1 cellular context compared by ENCODE assay signal in genomic region chr1:228101994-228102790, GRCh38.
TF ChIP-seq lines count a peak whose summit lies in the region.

No MANE protein-coding gene starts in this region.

TF ChIP-seq in HepG2, 621 proteins besides CTCF, POLR2A, EP300 and RAD21 (continues in another document):
- TF ChIP-seq MXI1 (IDR thresholded peaks at IDR 0.05; ENCODE audit: borderline replicate concordance, low read depth, low read length) (0 out of 3 replicates have a peak, but pooled peaks have one; percentile 11), AGO2 (optimal IDR thresholded peaks at IDR 0.05; ENCODE audit: low read depth, low read length) (peak; percentile 72), XRCC5 (optimal IDR thresholded peaks at IDR 0.05; ENCODE audit: low read length) (peak; percentile 20), KMT2A (CRISPR knock-in tag; IDR thresholded peaks at IDR 0.05) (0 out of 2 replicates have a peak, but pooled peaks have one; percentile 30), USF2 (IDR thresholded peaks at IDR 0.05; ENCODE audit: low read depth, low read length) (no peak), USF2 (CRISPR knock-in tag; IDR thresholded peaks at IDR 0.05; ENCODE audit: borderline replicate concordance) (no peak), SP5 (CRISPR knock-in tag; IDR thresholded peaks at IDR 0.05; ENCODE audit: borderline replicate concordance, low read depth) (0 out of 2 replicates have a peak, but pooled peaks have one; percentile 12), ZNF333 (CRISPR knock-in tag; IDR thresholded peaks at IDR 0.05; ENCODE audit: borderline replicate concordance) (0 out of 2 replicates have a peak, but pooled peaks have one; percentile 27), ZNF496 (CRISPR knock-in tag; IDR thresholded peaks at IDR 0.05; ENCODE audit: insufficient replicate concordance) (no peak), CBX5 (CRISPR knock-in tag; IDR thresholded peaks at IDR 0.05; ENCODE audit: borderline replicate concordance) (0 out of 2 replicates have a peak, but pooled peaks have one; percentile 18), NPAS2 (CRISPR knock-in tag; IDR thresholded peaks at IDR 0.05; ENCODE audit: borderline replicate concordance) (no peak), KDM3A (CRISPR knock-in tag; IDR thresholded peaks at IDR 0.05; ENCODE audit: low read depth) (0 out of 2 replicates have a peak, but pooled peaks have one; percentile 10), ATM (IDR thresholded peaks at IDR 0.05; ENCODE audit: borderline replicate concordance) (no peak), ZBTB7B (CRISPR knock-in tag; IDR thresholded peaks at IDR 0.05) (0 out of 2 replicates have a peak, but pooled peaks have one; percentile 36), MYC (CRISPR knock-in tag; IDR thresholded peaks at IDR 0.05; ENCODE audit: borderline replicate concordance) (peak; percentile 40; the same call in 1 of the 2 replicates), HES4 (CRISPR knock-in tag; IDR thresholded peaks at IDR 0.05; ENCODE audit: borderline replicate concordance) (no peak), TSC22D2 (CRISPR knock-in tag; IDR thresholded peaks at IDR 0.05; ENCODE audit: borderline replicate concordance) (no peak), SPEN (CRISPR knock-in tag; IDR thresholded peaks at IDR 0.05; ENCODE audit: low read depth) (no peak), KLF16 (CRISPR knock-in tag; IDR thresholded peaks at IDR 0.05) (0 out of 4 replicates have a peak, but pooled peaks of 1 of the 2 experiments have one; percentile 8), GABPB1 (CRISPR knock-in tag; IDR thresholded peaks at IDR 0.05) (peak; percentile 25; the same call in 1 of the 2 replicates), SALL1 (CRISPR knock-in tag; IDR thresholded peaks at IDR 0.05) (peak; percentile 63; the same call in 1 of the 2 replicates), NFKB2 (CRISPR knock-in tag; IDR thresholded peaks at IDR 0.05; ENCODE audit: borderline replicate concordance) (peak; percentile 18; the same call in 1 of the 2 replicates), U2AF2 (IDR thresholded peaks at IDR 0.05; ENCODE audit: low read depth, low read length) (no peak), ZNF281 (CRISPR knock-in tag; IDR thresholded peaks at IDR 0.05; ENCODE audit: borderline replicate concordance) (0 out of 2 replicates have a peak, but pooled peaks have one; percentile 15), KDM2A (CRISPR knock-in tag; IDR thresholded peaks at IDR 0.05; ENCODE audit: borderline replicate concordance, low read depth) (peak; percentile 43; the same call in 1 of the 2 replicates), PCBP1 (IDR thresholded peaks at IDR 0.05; ENCODE audit: borderline replicate concordance, low read depth, low read length) (0 out of 2 replicates have a peak, but pooled peaks have one; percentile 70), FOXJ3 (CRISPR knock-in tag; IDR thresholded peaks at IDR 0.05; ENCODE audit: borderline replicate concordance) (no peak), PHF8 (CRISPR knock-in tag; IDR thresholded peaks at IDR 0.05) (no peak), HNRNPL (IDR thresholded peaks at IDR 0.05; ENCODE audit: low read depth, low read length) (0 out of 2 replicates have a peak, but pooled peaks have one; percentile 15), ISL2 (CRISPR knock-in tag; IDR thresholded peaks at IDR 0.05) (0 out of 2 replicates have a peak, but pooled peaks have one; percentile 29), ZNF839 (CRISPR knock-in tag; IDR thresholded peaks at IDR 0.05; ENCODE audit: borderline replicate concordance) (0 out of 2 replicates have a peak, but pooled peaks have one; percentile 9), SATB2 (CRISPR knock-in tag; IDR thresholded peaks at IDR 0.05) (no peak), HDAC2 (CRISPR knock-in tag; IDR thresholded peaks at IDR 0.05) (peak; percentile 24; the same call in 1 of the 2 replicates), ZNF367 (CRISPR knock-in tag; IDR thresholded peaks at IDR 0.05; ENCODE audit: borderline replicate concordance) (no peak), MAX (IDR thresholded peaks at IDR 0.05) (peak; percentile 22), MIER3 (CRISPR knock-in tag; IDR thresholded peaks at IDR 0.05; ENCODE audit: borderline replicate concordance) (no peak), ZNF205 (CRISPR knock-in tag; IDR thresholded peaks at IDR 0.05) (no peak), NFYB (CRISPR knock-in tag; IDR thresholded peaks at IDR 0.05) (no peak), NR2F6 (IDR thresholded peaks at IDR 0.05) (no peak), NR2F6 (CRISPR knock-in tag; IDR thresholded peaks at IDR 0.05) (0 out of 2 replicates have a peak, but pooled peaks have one; percentile 5), SAP130 (CRISPR knock-in tag; IDR thresholded peaks at IDR 0.05; ENCODE audit: low read depth) (peak; percentile 71), ZNF616 (CRISPR knock-in tag; IDR thresholded peaks at IDR 0.05; ENCODE audit: low read depth) (no peak), STAG1 (CRISPR knock-in tag; IDR thresholded peaks at IDR 0.05) (peak; percentile 31), CEBPG (CRISPR knock-in tag; IDR thresholded peaks at IDR 0.05) (no peak), GLI4 (CRISPR knock-in tag; IDR thresholded peaks at IDR 0.05; ENCODE audit: borderline replicate concordance) (no peak), RBFOX2 (IDR thresholded peaks at IDR 0.05; ENCODE audit: low read depth, low read length) (0 out of 2 replicates have a peak, but pooled peaks have one; percentile 42), YY1 (IDR thresholded peaks at IDR 0.05; ENCODE audit: insufficient read depth, insufficient replicate concordance, low read depth, low read length) (peak; percentile 46), SIN3A (IDR thresholded peaks at IDR 0.05; ENCODE audit: borderline replicate concordance, low read depth, low read length) (peak; percentile 63; the same call in 1 of the 2 replicates), ZNF83 (CRISPR knock-in tag; IDR thresholded peaks at IDR 0.05; ENCODE audit: borderline replicate concordance) (no peak), ZBTB1 (CRISPR knock-in tag; IDR thresholded peaks at IDR 0.05; ENCODE audit: borderline replicate concordance) (0 out of 2 replicates have a peak, but pooled peaks have one; percentile 23), ZFAT (CRISPR knock-in tag; conservative IDR thresholded peaks at IDR 0.05) (no peak)
- TF ChIP-seq, protein P1, sequence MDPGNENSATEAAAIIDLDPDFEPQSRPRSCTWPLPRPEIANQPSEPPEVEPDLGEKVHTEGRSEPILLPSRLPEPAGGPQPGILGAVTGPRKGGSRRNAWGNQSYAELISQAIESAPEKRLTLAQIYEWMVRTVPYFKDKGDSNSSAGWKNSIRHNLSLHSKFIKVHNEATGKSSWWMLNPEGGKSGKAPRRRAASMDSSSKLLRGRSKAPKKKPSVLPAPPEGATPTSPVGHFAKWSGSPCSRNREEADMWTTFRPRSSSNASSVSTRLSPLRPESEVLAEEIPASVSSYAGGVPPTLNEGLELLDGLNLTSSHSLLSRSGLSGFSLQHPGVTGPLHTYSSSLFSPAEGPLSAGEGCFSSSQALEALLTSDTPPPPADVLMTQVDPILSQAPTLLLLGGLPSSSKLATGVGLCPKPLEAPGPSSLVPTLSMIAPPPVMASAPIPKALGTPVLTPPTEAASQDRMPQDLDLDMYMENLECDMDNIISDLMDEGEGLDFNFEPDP (CRISPR knock-in tag; conservative IDR thresholded peaks at IDR 0.05), result no peak
- TF ChIP-seq, protein P2, sequence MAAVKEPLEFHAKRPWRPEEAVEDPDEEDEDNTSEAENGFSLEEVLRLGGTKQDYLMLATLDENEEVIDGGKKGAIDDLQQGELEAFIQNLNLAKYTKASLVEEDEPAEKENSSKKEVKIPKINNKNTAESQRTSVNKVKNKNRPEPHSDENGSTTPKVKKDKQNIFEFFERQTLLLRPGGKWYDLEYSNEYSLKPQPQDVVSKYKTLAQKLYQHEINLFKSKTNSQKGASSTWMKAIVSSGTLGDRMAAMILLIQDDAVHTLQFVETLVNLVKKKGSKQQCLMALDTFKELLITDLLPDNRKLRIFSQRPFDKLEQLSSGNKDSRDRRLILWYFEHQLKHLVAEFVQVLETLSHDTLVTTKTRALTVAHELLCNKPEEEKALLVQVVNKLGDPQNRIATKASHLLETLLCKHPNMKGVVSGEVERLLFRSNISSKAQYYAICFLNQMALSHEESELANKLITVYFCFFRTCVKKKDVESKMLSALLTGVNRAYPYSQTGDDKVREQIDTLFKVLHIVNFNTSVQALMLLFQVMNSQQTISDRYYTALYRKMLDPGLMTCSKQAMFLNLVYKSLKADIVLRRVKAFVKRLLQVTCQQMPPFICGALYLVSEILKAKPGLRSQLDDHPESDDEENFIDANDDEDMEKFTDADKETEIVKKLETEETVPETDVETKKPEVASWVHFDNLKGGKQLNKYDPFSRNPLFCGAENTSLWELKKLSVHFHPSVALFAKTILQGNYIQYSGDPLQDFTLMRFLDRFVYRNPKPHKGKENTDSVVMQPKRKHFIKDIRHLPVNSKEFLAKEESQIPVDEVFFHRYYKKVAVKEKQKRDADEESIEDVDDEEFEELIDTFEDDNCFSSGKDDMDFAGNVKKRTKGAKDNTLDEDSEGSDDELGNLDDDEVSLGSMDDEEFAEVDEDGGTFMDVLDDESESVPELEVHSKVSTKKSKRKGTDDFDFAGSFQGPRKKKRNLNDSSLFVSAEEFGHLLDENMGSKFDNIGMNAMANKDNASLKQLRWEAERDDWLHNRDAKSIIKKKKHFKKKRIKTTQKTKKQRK (IDR thresholded peaks at IDR 0.05; ENCODE audit: low read length), result no peak
- TF ChIP-seq, protein P3, sequence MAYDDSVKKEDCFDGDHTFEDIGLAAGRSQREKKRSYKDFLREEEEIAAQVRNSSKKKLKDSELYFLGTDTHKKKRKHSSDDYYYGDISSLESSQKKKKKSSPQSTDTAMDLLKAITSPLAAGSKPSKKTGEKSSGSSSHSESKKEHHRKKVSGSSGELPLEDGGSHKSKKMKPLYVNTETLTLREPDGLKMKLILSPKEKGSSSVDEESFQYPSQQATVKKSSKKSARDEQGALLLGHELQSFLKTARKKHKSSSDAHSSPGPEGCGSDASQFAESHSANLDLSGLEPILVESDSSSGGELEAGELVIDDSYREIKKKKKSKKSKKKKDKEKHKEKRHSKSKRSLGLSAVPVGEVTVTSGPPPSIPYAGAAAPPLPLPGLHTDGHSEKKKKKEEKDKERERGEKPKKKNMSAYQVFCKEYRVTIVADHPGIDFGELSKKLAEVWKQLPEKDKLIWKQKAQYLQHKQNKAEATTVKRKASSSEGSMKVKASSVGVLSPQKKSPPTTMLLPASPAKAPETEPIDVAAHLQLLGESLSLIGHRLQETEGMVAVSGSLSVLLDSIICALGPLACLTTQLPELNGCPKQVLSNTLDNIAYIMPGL (CRISPR knock-in tag; IDR thresholded peaks at IDR 0.05; ENCODE audit: borderline replicate concordance in 1 of 2, low read depth in 1 of 2), result peak in 1 of 2 experiments; percentile 81; a peak in 2 of 4 replicates
- TF ChIP-seq, protein P4, sequence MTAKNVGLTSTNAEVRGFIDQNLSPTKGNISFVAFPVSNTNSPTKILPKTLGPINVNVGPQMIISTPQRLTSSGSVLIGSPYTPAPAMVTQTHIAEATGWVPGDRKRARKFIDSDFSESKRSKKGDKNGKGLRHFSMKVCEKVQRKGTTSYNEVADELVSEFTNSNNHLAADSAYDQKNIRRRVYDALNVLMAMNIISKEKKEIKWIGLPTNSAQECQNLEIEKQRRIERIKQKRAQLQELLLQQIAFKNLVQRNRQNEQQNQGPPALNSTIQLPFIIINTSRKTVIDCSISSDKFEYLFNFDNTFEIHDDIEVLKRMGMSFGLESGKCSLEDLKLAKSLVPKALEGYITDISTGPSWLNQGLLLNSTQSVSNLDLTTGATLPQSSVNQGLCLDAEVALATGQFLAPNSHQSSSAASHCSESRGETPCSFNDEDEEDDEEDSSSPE (CRISPR knock-in tag; IDR thresholded peaks at IDR 0.05), result no peak
- TF ChIP-seq, protein P5, sequence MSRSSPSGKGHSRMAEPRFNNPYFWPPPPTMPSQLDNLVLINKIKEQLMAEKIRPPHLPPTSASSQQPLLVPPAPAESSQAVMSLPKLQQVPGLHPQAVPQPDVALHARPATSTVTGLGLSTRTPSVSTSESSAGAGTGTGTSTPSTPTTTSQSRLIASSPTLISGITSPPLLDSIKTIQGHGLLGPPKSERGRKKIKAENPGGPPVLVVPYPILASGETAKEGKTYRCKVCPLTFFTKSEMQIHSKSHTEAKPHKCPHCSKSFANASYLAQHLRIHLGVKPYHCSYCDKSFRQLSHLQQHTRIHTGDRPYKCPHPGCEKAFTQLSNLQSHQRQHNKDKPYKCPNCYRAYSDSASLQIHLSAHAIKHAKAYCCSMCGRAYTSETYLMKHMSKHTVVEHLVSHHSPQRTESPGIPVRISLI (CRISPR knock-in tag; IDR thresholded peaks at IDR 0.05; ENCODE audit: borderline replicate concordance), result no peak
- TF ChIP-seq, protein P6, sequence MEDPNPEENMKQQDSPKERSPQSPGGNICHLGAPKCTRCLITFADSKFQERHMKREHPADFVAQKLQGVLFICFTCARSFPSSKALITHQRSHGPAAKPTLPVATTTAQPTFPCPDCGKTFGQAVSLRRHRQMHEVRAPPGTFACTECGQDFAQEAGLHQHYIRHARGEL (CRISPR knock-in tag; IDR thresholded peaks at IDR 0.05), result no peak
